In the genomic region with DNA sequence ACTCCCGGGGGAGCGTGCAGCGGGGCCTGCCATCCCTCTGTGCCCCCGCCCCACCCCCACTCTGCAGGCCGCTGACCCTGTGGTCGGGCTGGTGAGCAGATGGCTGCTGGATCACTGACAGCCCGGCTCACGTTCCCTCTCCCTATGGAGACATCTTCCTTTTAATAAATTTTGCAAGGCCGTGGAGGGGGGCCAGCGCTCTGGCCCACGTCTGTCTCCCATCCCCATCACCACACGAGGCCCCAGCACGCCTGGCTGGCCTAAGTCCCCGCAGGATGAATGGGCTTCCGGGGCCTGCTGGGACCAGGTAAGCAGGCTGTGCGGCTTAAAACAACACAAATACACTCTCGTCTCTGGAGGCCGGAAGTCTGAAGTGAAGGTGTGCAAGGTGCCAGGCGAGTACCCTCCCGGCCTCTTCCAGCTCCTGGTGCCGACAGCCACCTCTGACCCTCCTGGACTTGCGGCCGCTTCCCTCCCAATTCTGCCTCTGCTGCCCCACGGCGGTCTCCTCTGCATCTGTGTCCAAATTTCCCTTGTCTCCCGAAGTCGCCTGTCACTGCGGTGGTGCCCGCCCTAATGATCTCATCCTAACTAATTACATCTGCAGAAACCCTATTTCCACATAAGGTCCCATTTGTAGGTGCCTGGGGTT, we compare ENCODE assay signal across 10 cellular contexts. TPM values are rescaled to one million over a fixed set of nuclear protein-coding genes. Genes with fewer than 3 reads are reported as not detected.
DNase-seq lines count a peak whose midpoint lies in the region; ATAC-seq, FAIRE-seq and TF ChIP-seq lines count a peak whose summit lies in the region.
"Had no signal": no experiment of that assay in that cellular context is flagged by ENCODE, and none has a peak within 500 bp of the region (broad histone marks: within the 10 kb centered on the region; RNA-seq: fewer than 3 reads in every experiment).

No MANE protein-coding gene starts in this region.

- intact Hi-C loops in colonic mucosa (cut with DNase I) = no loop called here
- intact Hi-C loops in activated naive CD4-positive, alpha-beta T cell treated with anti-CD3 and anti-CD28 coated beads for 36 hours (cut with micrococcal nuclease) = no loop called here

- H3K4me3 ChIP-seq in colonic mucosa = no peak overlapping the region
- H3K4me3 ChIP-seq in liver (ENCODE audit: low read depth in 1 of 3, low read length in 3 of 3) = no peak overlapping the region
- peak overlapping the region in 1 of 4 donors; percentile 26 for H3K4me3 ChIP-seq in upper lobe of left lung

- WGBS in liver = 65% methylated on average over 29 of the region's 29 CpGs
- 43 to 50% methylated on average over 18 to 29 of the region's 29 CpGs for WGBS in upper lobe of left lung, 2 donors

- H3K4me1 Mint-ChIP-seq in T-helper 2 cell treated with Interferon-gamma antibody and Interleukin-4, amounts not matched to agents 5 μg/mL and 100 μg/mL, for 36 hours (ENCODE audit: low read depth) = no peaks in the 10 kb centered on the region
- H3K4me1 Mint-ChIP-seq in activated naive CD4-positive, alpha-beta T cell treated with anti-CD3 and anti-CD28 coated beads for 36 hours (ENCODE audit: low read depth) = peaks cover 2% of the 10 kb centered on the region
- H3K4me1 Mint-ChIP-seq: IgD-negative memory B cell had no signal

- CTCF ChIA-PET in activated naive CD4-positive, alpha-beta T cell treated with anti-CD3 and anti-CD28 coated beads for 36 hours (lab: Charles Lee) = interaction anchor here (1.2 kb wide), 1 partner anchor 18 kb away, joined by 3 read pairs; no protein-coding TSS in a partner anchor

- no peaks in the 10 kb centered on the region for H3K9me3 Mint-ChIP-seq in T-helper 2 cell treated with Interferon-gamma antibody and Interleukin-4, amounts not matched to agents 5 μg/mL and 100 μg/mL, for 36 hours
- H3K9me3 Mint-ChIP-seq in activated naive CD4-positive, alpha-beta T cell treated with anti-CD3 and anti-CD28 coated beads for 36 hours = no peaks in the 10 kb centered on the region
- H3K9me3 Mint-ChIP-seq: IgD-negative memory B cell had no signal

- ATAC-seq in upper lobe of left lung (ENCODE audit: low FRiP score in 2 of 2) (peak in 1 of 2 donors; percentile 31), HG03097 (IDR thresholded peaks at IDR 0.05; ENCODE audit: low FRiP score, unreplicated experiment) (no peak)

- FAIRE-seq in HTR-8/SVneo (lab: Jason Lieb, UNC) = no peak
- FAIRE-seq: colon had no signal

- H3K36me3 ChIP-seq in colonic mucosa (no peaks in the 10 kb centered on the region), liver (ENCODE audit: control insufficient read depth in 4 of 4, insufficient read depth in 3 of 4, low read depth in 1 of 4, low read length in 3 of 4) (no peaks in the 10 kb centered on the region), upper lobe of left lung (no peaks in the 10 kb centered on the region)

- peak overlapping the region in 1 of 2 donors; percentile 2 for H3K9ac ChIP-seq in colonic mucosa (ENCODE audit: low read depth in 2 of 2, low read length in 2 of 2)
- no peak overlapping the region for H3K9ac ChIP-seq in liver (ENCODE audit: low read depth in 1 of 2, low read length in 2 of 2)

- H3K27me3 ChIP-seq in colonic mucosa (no peaks in the 10 kb centered on the region), liver (ENCODE audit: control insufficient read depth in 4 of 4, insufficient read depth in 4 of 4, low read length in 3 of 4) (no peaks in the 10 kb centered on the region), upper lobe of left lung (no peaks in the 10 kb centered on the region)

- H3K27ac Mint-ChIP-seq in T-helper 2 cell treated with Interferon-gamma antibody and Interleukin-4, amounts not matched to agents 5 μg/mL and 100 μg/mL, for 36 hours = peak overlapping the region; percentile 50
- H3K27ac Mint-ChIP-seq in activated naive CD4-positive, alpha-beta T cell treated with anti-CD3 and anti-CD28 coated beads for 36 hours = no peak overlapping the region

- TF ChIP-seq POLR2A in upper lobe of left lung (IDR thresholded peaks at IDR 0.05) = no peak

- H3K27ac ChIP-seq in colonic mucosa (peak overlapping the region; percentile 6), liver (ENCODE audit: low read depth in 1 of 2, low read length in 2 of 2) (peak overlapping the region; percentile 54 to 57), upper lobe of left lung (peak overlapping the region; percentile 36 to 88 (median 78))

- H3K36me3 Mint-ChIP-seq in T-helper 2 cell treated with Interferon-gamma antibody and Interleukin-4, amounts not matched to agents 5 μg/mL and 100 μg/mL, for 36 hours (ENCODE audit: low read depth) = no peaks in the 10 kb centered on the region
- no peaks in the 10 kb centered on the region for H3K36me3 Mint-ChIP-seq in activated naive CD4-positive, alpha-beta T cell treated with anti-CD3 and anti-CD28 coated beads for 36 hours (ENCODE audit: low read depth)
- H3K36me3 Mint-ChIP-seq: IgD-negative memory B cell had no signal

- TF ChIP-seq CTCF in colonic mucosa (IDR thresholded peaks at IDR 0.05) (no peak), liver (IDR thresholded peaks at IDR 0.05; ENCODE audit: low read depth, low read length, missing input control) (no peak), upper lobe of left lung (IDR thresholded peaks at IDR 0.05) (no peak)

- H3K27me3 Mint-ChIP-seq in T-helper 2 cell treated with Interferon-gamma antibody and Interleukin-4, amounts not matched to agents 5 μg/mL and 100 μg/mL, for 36 hours (ENCODE audit: low read depth) = peaks cover 3% of the 10 kb centered on the region
- peaks cover 3% of the 10 kb centered on the region for H3K27me3 Mint-ChIP-seq in activated naive CD4-positive, alpha-beta T cell treated with anti-CD3 and anti-CD28 coated beads for 36 hours (ENCODE audit: low read depth)

- TF ChIP-seq RAD21 in liver (IDR thresholded peaks at IDR 0.05) = no peak

- H3K4me3 Mint-ChIP-seq in T-helper 2 cell treated with Interferon-gamma antibody and Interleukin-4, amounts not matched to agents 5 μg/mL and 100 μg/mL, for 36 hours = no peak overlapping the region
- no peak overlapping the region for H3K4me3 Mint-ChIP-seq in activated naive CD4-positive, alpha-beta T cell treated with anti-CD3 and anti-CD28 coated beads for 36 hours
- H3K4me3 Mint-ChIP-seq: IgD-negative memory B cell had no signal

- TF ChIP-seq EP300 in upper lobe of left lung (IDR thresholded peaks at IDR 0.05) = no peak

- H3K9me3 ChIP-seq in colonic mucosa (no peaks in the 10 kb centered on the region), liver (ENCODE audit: control insufficient read depth in 4 of 4, low read length in 3 of 4) (no peaks in the 10 kb centered on the region), upper lobe of left lung (no peaks in the 10 kb centered on the region)

- no peaks in the 10 kb centered on the region for H3K4me1 ChIP-seq in colonic mucosa
- H3K4me1 ChIP-seq in liver (ENCODE audit: control insufficient read depth in 4 of 4, insufficient read depth in 4 of 4, low read length in 3 of 4) = no peaks in the 10 kb centered on the region
- peaks cover 45 to 57% (median 54%) of the 10 kb centered on the region in 4 donors for H3K4me1 ChIP-seq in upper lobe of left lung

- no peak for DNase-seq in T-helper 2 cell treated with Interferon-gamma antibody and Interleukin-4, amounts not matched to agents 5 μg/mL and 100 μg/mL, for 36 hours (ENCODE audit: low spot score)
- no peak for DNase-seq in T-helper 2 cell
- no peak for DNase-seq in colonic mucosa
- DNase-seq in upper lobe of left lung = peak in 1 of 2 donors; percentile 76
- no peak for DNase-seq in HTR-8/SVneo (ENCODE audit: insufficient read length, low spot score)
- no peak for DNase-seq in activated naive CD4-positive, alpha-beta T cell treated with anti-CD3 and anti-CD28 coated beads for 36 hours

TF ChIP-seq in liver, 16 proteins besides CTCF, POLR2A, EP300 and RAD21 (continues in another document):
- TF ChIP-seq HNF4G (IDR thresholded peaks at IDR 0.05) = no peak
- no peak for TF ChIP-seq GABPA (IDR thresholded peaks at IDR 0.05 in 1 of 2, conservative IDR thresholded peaks at IDR 0.05 in 1 of 2)
- TF ChIP-seq YY1 (IDR thresholded peaks at IDR 0.05) = no peak
- TF ChIP-seq, protein P1, sequence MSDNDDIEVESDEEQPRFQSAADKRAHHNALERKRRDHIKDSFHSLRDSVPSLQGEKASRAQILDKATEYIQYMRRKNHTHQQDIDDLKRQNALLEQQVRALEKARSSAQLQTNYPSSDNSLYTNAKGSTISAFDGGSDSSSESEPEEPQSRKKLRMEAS (IDR thresholded peaks at IDR 0.05) = no peak
- TF ChIP-seq FOXA2 (IDR thresholded peaks at IDR 0.05) = no peak
- TF ChIP-seq HNF4A (conservative IDR thresholded peaks at IDR 0.05) = no peak
- no peak for TF ChIP-seq NR2F2 (IDR thresholded peaks at IDR 0.05)
- no peak for TF ChIP-seq RXRA (IDR thresholded peaks at IDR 0.05)
- TF ChIP-seq EGR1 (IDR thresholded peaks at IDR 0.05; ENCODE audit: low read depth in 2 of 2) = no peak

RNA-seq across cellular contexts. Expression of a gene that starts 8.3 kb away (rescaled TPM):
- 100 to 1,000 TPM; 284 to 457 TPM for total RNA-seq in colonic mucosa
- 100 to 1,000 TPM in 1 of 2 donors, 10 to 100 TPM in 1; 98.1 to 147 TPM for total RNA-seq in liver
- 10 to 100 TPM; 72.9 to 76.5 TPM for polyA plus RNA-seq in liver
- 100 to 1,000 TPM; 122 to 270 (median 219) TPM for total RNA-seq in upper lobe of left lung
- total RNA-seq in activated naive CD4-positive, alpha-beta T cell treated with anti-CD3 and anti-CD28 coated beads for 36 hours = 100 to 1,000 TPM; 510 to 532 TPM

RNA-seq across cellular contexts. Expression of a gene that starts 32.8 kb away (rescaled TPM):
- under 1 TPM in 1 of 2 donors, not detected in 1; 0.22 TPM for total RNA-seq in colonic mucosa
- total RNA-seq in liver = 1 to 10 TPM in 1 of 2 donors, not detected in 1; 3.1 TPM
- not detected for polyA plus RNA-seq in liver
- total RNA-seq in upper lobe of left lung = 10 to 100 TPM in 1 of 6 donors, 1 to 10 TPM in 4, under 1 TPM in 1; 0.63 to 14.2 (median 5.6) TPM
- not detected for total RNA-seq in activated naive CD4-positive, alpha-beta T cell treated with anti-CD3 and anti-CD28 coated beads for 36 hours
- polyA plus RNA-seq: IgD-negative memory B cell had no signal

RNA-seq across cellular contexts. Expression of a gene that starts 38.0 kb away (rescaled TPM):
- total RNA-seq in colonic mucosa (100 to 1,000 TPM; 285 to 320 TPM), liver (under 1 TPM in 1 of 2 donors, not detected in 1; 0.08 TPM), upper lobe of left lung (10 to 100 TPM; 22.5 to 51.5 (median 37.5) TPM)
- under 1 TPM in 1 of 2 donors, not detected in 1; 0.05 TPM for polyA plus RNA-seq in liver
- total RNA-seq in activated naive CD4-positive, alpha-beta T cell treated with anti-CD3 and anti-CD28 coated beads for 36 hours = not detected
- polyA plus RNA-seq: IgD-negative memory B cell had no signal

RNA-seq across cellular contexts. Expression of a gene that starts 38.7 kb away (rescaled TPM):
- total RNA-seq in colonic mucosa (under 1 TPM in 1 of 2 donors, not detected in 1; 0.27 TPM), liver (10 to 100 TPM in 1 of 2 donors, under 1 TPM in 1; 0.08 to 20.2 TPM), upper lobe of left lung (10 to 100 TPM in 1 of 6 donors, 1 to 10 TPM in 5; 2.0 to 13.6 (median 5.3) TPM)
- 1 to 10 TPM in 1 of 2 donors, under 1 TPM in 1; 0.24 to 1.8 TPM for polyA plus RNA-seq in liver
- total RNA-seq in activated naive CD4-positive, alpha-beta T cell treated with anti-CD3 and anti-CD28 coated beads for 36 hours = not detected
- polyA plus RNA-seq: IgD-negative memory B cell had no signal

RNA-seq across cellular contexts. Expression of a gene that starts 51.9 kb away (rescaled TPM):
- not detected for total RNA-seq in colonic mucosa
- total RNA-seq in liver = 100 to 1,000 TPM in 1 of 2 donors, under 1 TPM in 1; 0.17 to 225 TPM
- polyA plus RNA-seq in liver = 1 to 10 TPM in 1 of 2 donors, under 1 TPM in 1; 0.67 to 2.7 TPM
- 1 to 10 TPM in 2 of 6 donors, not detected in 4; 1.1 to 9.4 TPM for total RNA-seq in upper lobe of left lung
- not detected for total RNA-seq in activated naive CD4-positive, alpha-beta T cell treated with anti-CD3 and anti-CD28 coated beads for 36 hours
- polyA plus RNA-seq: IgD-negative memory B cell had no signal

Comparison
In these comparisons a context has a peak if more than half of its experiments do, and no peak if none do; other contexts are left out.
1. H3K27ac ChIP-seq: peak in every context shown above with its lines; median percentile 78 in upper lobe of left lung; 56 in liver; 6 in colonic mucosa.
2. RNA of a gene that starts 38.0 kb away (total RNA-seq): 285 to 320 TPM in colonic mucosa and 22.5 to 51.5 TPM in upper lobe of left lung; 0.08 TPM in liver and not detected in activated naive CD4-positive, alpha-beta T cell treated with anti-CD3 and anti-CD28 coated beads for 36 hours; every median in the first group is over 10 times any median in the second.